ENCODE assay signal across 21 cellular contexts in the genomic region with DNA sequence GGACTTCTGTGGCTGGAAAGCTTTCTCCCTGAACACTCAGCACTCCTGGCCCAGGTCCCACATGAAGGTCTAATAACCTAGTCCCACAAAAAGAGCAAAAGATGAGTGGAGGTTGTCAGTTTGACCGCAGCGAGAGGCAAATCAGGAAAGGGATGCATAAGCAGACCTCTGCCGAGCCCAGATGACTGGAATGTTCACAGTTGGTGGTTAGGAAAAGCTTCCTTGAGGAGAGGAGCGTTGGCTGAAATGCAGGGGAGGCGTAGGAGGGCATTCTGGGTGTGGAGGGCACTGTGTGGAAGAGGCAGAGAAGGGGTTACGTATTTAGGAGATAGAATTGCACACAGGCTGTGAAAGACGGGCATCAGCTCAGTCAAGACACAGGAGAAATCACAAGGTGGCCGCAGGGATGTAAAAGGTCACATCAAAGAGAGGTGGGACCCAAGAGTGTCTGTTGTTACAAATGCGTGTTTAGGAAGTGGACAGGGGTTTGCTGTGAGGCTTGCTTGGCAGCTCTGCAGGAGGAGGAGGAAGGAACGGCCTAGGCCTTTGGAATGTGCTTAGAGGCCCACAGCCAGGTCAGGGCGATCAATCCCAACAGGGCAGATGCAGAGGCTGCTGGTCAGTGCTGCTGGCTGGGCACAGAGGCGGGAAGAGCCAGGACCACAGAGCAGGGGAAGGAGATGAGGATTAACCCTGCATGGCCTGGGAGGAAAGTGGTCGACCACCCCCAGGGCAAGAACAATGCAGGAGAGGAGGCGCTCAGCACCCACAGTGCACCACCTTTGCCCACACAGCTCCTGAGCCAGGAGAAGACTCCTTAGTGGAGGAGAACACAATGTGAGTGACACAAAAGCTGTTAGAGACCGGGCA.
DNase-seq lines count a peak whose midpoint lies in the region; ATAC-seq and TF ChIP-seq lines count a peak whose summit lies in the region.
"Had no signal": no experiment of that assay in that cellular context is flagged by ENCODE, and none has a peak within 500 bp of the region (broad histone marks: within the 10 kb centered on the region; RNA-seq: fewer than 3 reads in every experiment).

No MANE protein-coding gene starts in this region.

- no peaks in the 10 kb centered on the region for H3K9me3 ChIP-seq in CD4-positive, alpha-beta T cell (ENCODE audit: control insufficient read depth, low read length)
- no peaks in the 10 kb centered on the region for H3K9me3 ChIP-seq in stomach
- H3K9me3 ChIP-seq in effector memory CD4-positive, alpha-beta T cell (ENCODE audit: control insufficient read depth, low read length) = no peaks in the 10 kb centered on the region
- H3K9me3 ChIP-seq: suprapubic skin had no signal

- H3K4me1 Mint-ChIP-seq in CD4-positive, alpha-beta T cell (ENCODE audit: low read depth) = peaks cover 19% of the 10 kb centered on the region
- H3K4me1 Mint-ChIP-seq in CD14-positive monocyte = peaks cover 2% of the 10 kb centered on the region
- H3K4me1 Mint-ChIP-seq: activated naive CD4-positive, alpha-beta T cell treated with anti-CD3 and anti-CD28 coated beads, Interleukin-2, amount 50 U/mL, for 24 hours had no signal

- no peak for DNase-seq in CD4-positive, alpha-beta T cell
- DNase-seq in myocyte (ENCODE audit: low read depth) (peak; percentile 68), stomach (no peak), SHP77 (lab: John Stamatoyannopoulos, UW) (no peak), CD14-positive monocyte (ENCODE audit: low spot score) (no peak)
- DNase-seq in effector memory CD4-positive, alpha-beta T cell = no peak
- DNase-seq in activated CD8-positive, alpha-beta memory T cell treated with anti-CD3 and anti-CD28 coated beads, Interleukin-2, amount 50 U/mL, for 48 hours = no peak
- DNase-seq: activated CD4-positive, alpha-beta memory T cell treated with anti-CD3 and anti-CD28 coated beads for 36 hours; activated T-cell treated with anti-CD3 and anti-CD28 coated beads for 4 hours; DMS79 treated with DMSO at 0.1 percent for 48 hours; H9; NCI-H2029; NCI-H345; nucleus accumbens; PC-9; T-helper 17 cell had no signal

- no peak overlapping the region for H3K27ac ChIP-seq in CD4-positive, alpha-beta T cell (ENCODE audit: low read depth, low read length)
- H3K27ac ChIP-seq in VCaP = peak overlapping the region; percentile 87
- H3K27ac ChIP-seq in stomach = peak overlapping the region in 3 of 5 donors; percentile 11 to 82 (median 64)
- no peak overlapping the region for H3K27ac ChIP-seq in effector memory CD4-positive, alpha-beta T cell (ENCODE audit: insufficient read depth, low read length, poor library complexity, severe bottlenecking)
- H3K27ac ChIP-seq: KMS-11, PC-9, suprapubic skin had no signal

- H3K27ac Mint-ChIP-seq in CD4-positive, alpha-beta T cell = peak overlapping the region; percentile 16
- peak overlapping the region in 1 of 7 donors; percentile 44 for H3K27ac Mint-ChIP-seq in CD14-positive monocyte
- H3K27ac Mint-ChIP-seq: activated CD4-positive, alpha-beta memory T cell treated with anti-CD3 and anti-CD28 coated beads for 36 hours; activated naive CD4-positive, alpha-beta T cell treated with anti-CD3 and anti-CD28 coated beads, Interleukin-2, amount 50 U/mL, for 24 hours; H9; T-helper 17 cell had no signal

- H3K27me3 Mint-ChIP-seq in CD4-positive, alpha-beta T cell = no peaks in the 10 kb centered on the region
- peaks cover 1 to 8% (median 7%) of the 10 kb centered on the region in 3 donors for H3K27me3 Mint-ChIP-seq in CD14-positive monocyte (ENCODE audit: low read depth in 3 of 3)
- H3K27me3 Mint-ChIP-seq: activated naive CD4-positive, alpha-beta T cell treated with anti-CD3 and anti-CD28 coated beads, Interleukin-2, amount 50 U/mL, for 24 hours had no signal

- no peaks in the 10 kb centered on the region for H3K36me3 Mint-ChIP-seq in CD4-positive, alpha-beta T cell (ENCODE audit: low read depth)
- no peaks in the 10 kb centered on the region for H3K36me3 Mint-ChIP-seq in CD14-positive monocyte
- H3K36me3 Mint-ChIP-seq: activated CD4-positive, alpha-beta memory T cell treated with anti-CD3 and anti-CD28 coated beads for 36 hours had no signal

- H3K4me1 ChIP-seq in stomach = peaks cover 34 to 54% (median 37%) of the 10 kb centered on the region in 4 donors
- no peaks in the 10 kb centered on the region for H3K4me1 ChIP-seq in effector memory CD4-positive, alpha-beta T cell (ENCODE audit: control insufficient read depth, insufficient read depth, low read length, poor library complexity, severe bottlenecking)

- H3K4me3 Mint-ChIP-seq in CD4-positive, alpha-beta T cell = no peak overlapping the region
- no peak overlapping the region for H3K4me3 Mint-ChIP-seq in CD14-positive monocyte
- H3K4me3 Mint-ChIP-seq: activated CD4-positive, alpha-beta memory T cell treated with anti-CD3 and anti-CD28 coated beads for 36 hours; activated naive CD4-positive, alpha-beta T cell treated with anti-CD3 and anti-CD28 coated beads, Interleukin-2, amount 50 U/mL, for 24 hours; H9; T-helper 17 cell had no signal

- TF ChIP-seq CTCF in CD4-positive, alpha-beta T cell (IDR thresholded peaks at IDR 0.05) = no peak
- no peak for TF ChIP-seq CTCF in VCaP (conservative IDR thresholded peaks at IDR 0.05)
- TF ChIP-seq CTCF in stomach (IDR thresholded peaks at IDR 0.05) = no peak
- no peak for TF ChIP-seq CTCF in CD14-positive monocyte (IDR thresholded peaks at IDR 0.05)

- TF ChIP-seq POLR2A in stomach (IDR thresholded peaks at IDR 0.05) = no peak

- CTCF ChIA-PET in CD4-positive, alpha-beta T cell (lab: Charles Lee) = no interaction called here

- no peaks in the 10 kb centered on the region for H3K27me3 ChIP-seq in CD4-positive, alpha-beta T cell (ENCODE audit: control insufficient read depth, insufficient read depth, low read length)
- no peaks in the 10 kb centered on the region for H3K27me3 ChIP-seq in stomach
- no peaks in the 10 kb centered on the region for H3K27me3 ChIP-seq in effector memory CD4-positive, alpha-beta T cell (replicated peaks; ENCODE audit: control insufficient read depth, insufficient read depth, low read length, poor library complexity, severe bottlenecking)
- H3K27me3 ChIP-seq: suprapubic skin had no signal

- H3K9me3 Mint-ChIP-seq in CD4-positive, alpha-beta T cell = no peaks in the 10 kb centered on the region
- H3K9me3 Mint-ChIP-seq in CD14-positive monocyte = peaks cover 0 to 15% (median 4%) of the 10 kb centered on the region in 7 donors
- H3K9me3 Mint-ChIP-seq: activated CD4-positive, alpha-beta memory T cell treated with anti-CD3 and anti-CD28 coated beads for 36 hours; activated naive CD4-positive, alpha-beta T cell treated with anti-CD3 and anti-CD28 coated beads, Interleukin-2, amount 50 U/mL, for 24 hours; H9 had no signal

- TF ChIP-seq EP300 in stomach (IDR thresholded peaks at IDR 0.05) = no peak

- H3K36me3 ChIP-seq in stomach = no peaks in the 10 kb centered on the region
- H3K36me3 ChIP-seq in effector memory CD4-positive, alpha-beta T cell (ENCODE audit: control insufficient read depth, insufficient read depth, low read length) = no peaks in the 10 kb centered on the region
- H3K36me3 ChIP-seq: suprapubic skin had no signal

- intact Hi-C loops in CD4-positive, alpha-beta T cell (cut with DNase I, micrococcal nuclease) = no loop called here
- intact Hi-C loops in stomach (cut with DNase I; ENCODE audit: low total_unique reads) (no loop called here), CD14-positive monocyte (cut with micrococcal nuclease) (no loop called here)

- POLR2A ChIA-PET in CD4-positive, alpha-beta T cell (lab: Charles Lee) = no interaction called here

- ATAC-seq in CD4-positive, alpha-beta T cell (ENCODE audit: poor library complexity) = no peak
- ATAC-seq: left lobe of liver, T-helper 17 cell had no signal

- 71 to 81% (median 72%) methylated on average over 15 of the region's 15 CpGs for WGBS in stomach, 5 donors

- H3K4me3 ChIP-seq in stomach = no peak overlapping the region
- no peak overlapping the region for H3K4me3 ChIP-seq in effector memory CD4-positive, alpha-beta T cell (ENCODE audit: insufficient read depth, low read depth, low read length, poor library complexity, severe bottlenecking)
- H3K4me3 ChIP-seq: PC-9, suprapubic skin had no signal

Comparison
In these comparisons a context has a peak if more than half of its experiments do, and no peak if none do; other contexts are left out.
1. H3K27ac ChIP-seq: peak in VCaP (single experiment) and stomach (3 of 5); none in CD4-positive, alpha-beta T cell (single experiment) and effector memory CD4-positive, alpha-beta T cell (single experiment).